8 cellular contexts compared by ENCODE assay signal in genomic region chr12:14884458-14884878, GRCh38. TPM values are rescaled to one million over a fixed set of nuclear protein-coding genes. Genes with fewer than 3 reads are reported as not detected.
DNase-seq lines count a peak whose midpoint lies in the region; ATAC-seq and TF ChIP-seq lines count a peak whose summit lies in the region.

No MANE protein-coding gene starts in this region.

- peak; percentile 71 for DNase-seq in ACHN
- DNase-seq in NCI-H69 (lab: John Stamatoyannopoulos, UW): peak; percentile 56
- peak; percentile 84 for DNase-seq in activated CD8-positive, alpha-beta memory T cell treated with anti-CD3 and anti-CD28 coated beads, Interleukin-2, amount 50 U/mL, for 4 hours
- DNase-seq in esophagus squamous epithelium (lab: John Stamatoyannopoulos, UW): peak; percentile 9
- DNase-seq in osteoblast (ENCODE audit: insufficient read length, low spot score, missing footprints): no peak
- DNase-seq in superior temporal gyrus (ENCODE audit: extremely low spot score): peak; percentile 79

- intact Hi-C loops in esophagus squamous epithelium (cut with DNase I): no loop called here

- H3K27ac ChIP-seq in esophagus squamous epithelium (peak overlapping the region; percentile 30 to 81 (median 76)), osteoblast (ENCODE audit: low read depth, low read length) (no peak overlapping the region)

- no peak for TF ChIP-seq CTCF in esophagus squamous epithelium (IDR thresholded peaks at IDR 0.05)
- no peak for TF ChIP-seq CTCF in osteoblast (IDR thresholded peaks at IDR 0.05; ENCODE audit: extremely low read depth, low read depth, low read length)

- 0 to 1% methylated on average over 5 of the region's 5 CpGs for WGBS in esophagus squamous epithelium, 2 donors

- H3K79me2 ChIP-seq in osteoblast (ENCODE audit: insufficient read depth, low read length): no peaks in the 10 kb centered on the region

- TF ChIP-seq POLR2A in esophagus squamous epithelium (IDR thresholded peaks at IDR 0.05): no peak

- no peaks in the 10 kb centered on the region for H3K36me3 ChIP-seq in esophagus squamous epithelium
- H3K36me3 ChIP-seq in osteoblast (ENCODE audit: insufficient read depth, low read length): no peaks in the 10 kb centered on the region

- H3K4me2 ChIP-seq in osteoblast (ENCODE audit: insufficient read depth, low read length): peak overlapping the region; percentile 86

- peaks cover 0 to 38% (median 13%) of the 10 kb centered on the region in 3 donors for H3K4me1 ChIP-seq in esophagus squamous epithelium
- peaks cover 24% of the 10 kb centered on the region for H3K4me1 ChIP-seq in osteoblast (ENCODE audit: insufficient read depth, low read length)

- H3K4me3 ChIP-seq in esophagus squamous epithelium (peak overlapping the region in 3 of 4 donors; percentile 38 to 60 (median 38)), osteoblast (ENCODE audit: insufficient read depth, low read length) (peak overlapping the region; percentile 59)

- ATAC-seq in GM18858 (IDR thresholded peaks at IDR 0.05; ENCODE audit: unreplicated experiment) (peak; percentile 98), HG03103 (IDR thresholded peaks at IDR 0.05; ENCODE audit: low read depth, unreplicated experiment) (peak; percentile 93)

- H3K9me3 ChIP-seq in esophagus squamous epithelium (no peaks in the 10 kb centered on the region), osteoblast (ENCODE audit: low read depth, low read length) (no peaks in the 10 kb centered on the region)

- in situ Hi-C loops in ACHN (cut with HindIII; ENCODE audit: low pct_ligation_motif_present, low pct_unique_long_range_greater_than_20kb, low sequenced_read_pairs): no loop called here

- H2AFZ ChIP-seq in osteoblast (ENCODE audit: low read length): peak overlapping the region; percentile 57

- H3K27me3 ChIP-seq in esophagus squamous epithelium (no peaks in the 10 kb centered on the region), osteoblast (ENCODE audit: insufficient read depth, low read length) (peaks cover 18% of the 10 kb centered on the region)

- no peaks in the 10 kb centered on the region for H4K20me1 ChIP-seq in osteoblast (ENCODE audit: insufficient read depth, low read length)

RNA-seq across cellular contexts. Expression of gene MGP, which starts 1.2 kb away (rescaled TPM):
- total RNA-seq in esophagus squamous epithelium: 100 to 1,000 TPM in 1 of 4 donors, 10 to 100 TPM in 2, 1 to 10 TPM in 1; 5.2 to 108 (median 41.4) TPM
- total RNA-seq in osteoblast: 8.0 and 16.8 TPM in 2 replicates

RNA-seq across cellular contexts. Expression of gene ART4, which starts 41.1 kb away (rescaled TPM):
- total RNA-seq in esophagus squamous epithelium (under 1 TPM in 2 of 4 donors, not detected in 2; 0.35 to 0.95 TPM), osteoblast (not detected in 2 replicates)

RNA-seq across cellular contexts. Expression of gene ERP27, which starts 53.9 kb away (rescaled TPM):
- total RNA-seq in esophagus squamous epithelium: 1 to 10 TPM in 2 of 4 donors, under 1 TPM in 1, not detected in 1; 0.57 to 5.5 (median 1.9) TPM
- not detected in 2 replicates for total RNA-seq in osteoblast
